In the genomic region with DNA sequence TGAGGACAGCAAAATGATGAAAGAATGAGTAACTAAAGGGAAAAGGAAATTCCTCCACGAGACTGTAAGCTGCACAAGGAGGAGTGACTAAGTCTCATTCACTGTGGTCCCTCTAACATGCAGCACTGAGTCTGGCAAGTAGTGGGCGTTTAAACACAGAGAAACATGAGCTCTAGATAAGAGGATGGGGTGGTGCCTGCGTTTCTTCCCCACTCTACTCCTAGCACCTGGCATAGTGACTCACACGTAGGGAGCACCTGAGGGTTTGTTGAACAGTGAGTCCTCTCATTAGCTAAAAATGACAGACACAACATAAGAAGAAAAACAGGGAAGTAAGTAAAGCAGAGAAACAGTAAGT, we compare ENCODE assay signal across 8 cellular contexts.
A peak's percentile ranks its signal among the peaks of the same experiment; 100 is the strongest.
DNase-seq lines count a peak whose midpoint lies in the region; ATAC-seq and TF ChIP-seq lines count a peak whose summit lies in the region.

No MANE protein-coding gene starts in this region.

- peaks cover 7% of the 10 kb centered on the region for H3K4me1 Mint-ChIP-seq in activated CD4-positive, alpha-beta T cell treated with anti-CD3 and anti-CD28 coated beads for 36 hours
- H3K4me1 Mint-ChIP-seq in stimulated activated naive CD8-positive, alpha-beta T cell treated with anti-CD3 and anti-CD28 coated beads, Interleukin-15, amount 100 ng/mL, for 72 hours = no peaks in the 10 kb centered on the region

- peaks cover 25% of the 10 kb centered on the region for H3K4me1 ChIP-seq in PC-9 (replicated peaks; ENCODE audit: insufficient read depth)

- H4K20me1 ChIP-seq in PC-9 (ENCODE audit: insufficient read depth) = no peaks in the 10 kb centered on the region

- no peak overlapping the region for H3K4me3 Mint-ChIP-seq in activated CD4-positive, alpha-beta T cell treated with anti-CD3 and anti-CD28 coated beads for 36 hours
- no peak overlapping the region for H3K4me3 Mint-ChIP-seq in stimulated activated naive CD8-positive, alpha-beta T cell treated with anti-CD3 and anti-CD28 coated beads, Interleukin-15, amount 100 ng/mL, for 72 hours

- H3K4me3 ChIP-seq in PC-9 (no peak overlapping the region), fibroblast of the aortic adventitia (ENCODE audit: low read depth, low read length) (no peak overlapping the region)

- no peaks in the 10 kb centered on the region for H3K9me3 ChIP-seq in PC-9 (ENCODE audit: insufficient read depth, low read depth)

- no peaks in the 10 kb centered on the region for H3K9me3 Mint-ChIP-seq in activated CD4-positive, alpha-beta T cell treated with anti-CD3 and anti-CD28 coated beads for 36 hours (ENCODE audit: low read depth)
- no peaks in the 10 kb centered on the region for H3K9me3 Mint-ChIP-seq in stimulated activated naive CD8-positive, alpha-beta T cell treated with anti-CD3 and anti-CD28 coated beads, Interleukin-15, amount 100 ng/mL, for 72 hours

- ATAC-seq in activated CD4-positive, alpha-beta T cell treated with anti-CD3 and anti-CD28 coated beads for 36 hours = peak; percentile 92
- ATAC-seq in stimulated activated naive CD8-positive, alpha-beta T cell treated with anti-CD3 and anti-CD28 coated beads, Interleukin-15, amount 100 ng/mL, for 72 hours = peak; percentile 67
- ATAC-seq in GM18505 (IDR thresholded peaks at IDR 0.05; ENCODE audit: unreplicated experiment) (no peak), HG03045 (IDR thresholded peaks at IDR 0.05; ENCODE audit: unreplicated experiment) (no peak)

- no peak for TF ChIP-seq POLR2A in GM18505 (IDR thresholded peaks at IDR 0.05; ENCODE audit: borderline replicate concordance, extremely low read depth, insufficient read depth, insufficient read length)

- H3F3A ChIP-seq in PC-9 (ENCODE audit: insufficient read depth, low read depth) = peaks cover 20% of the 10 kb centered on the region

- no peaks in the 10 kb centered on the region for H3K36me3 Mint-ChIP-seq in activated CD4-positive, alpha-beta T cell treated with anti-CD3 and anti-CD28 coated beads for 36 hours (ENCODE audit: low read depth)

- intact Hi-C loops in activated CD4-positive, alpha-beta T cell treated with anti-CD3 and anti-CD28 coated beads for 36 hours (cut with DNase I, micrococcal nuclease) = no loop called here
- intact Hi-C loops in PC-9 (cut with micrococcal nuclease; ENCODE audit: unreplicated experiment) = loop anchor here (1.0 to 5.0 kb wide), 5 partner anchors 46 to 371 kb away; a partner anchor contains a TSS

- peak overlapping the region; percentile 4 for H3K27ac Mint-ChIP-seq in activated CD4-positive, alpha-beta T cell treated with anti-CD3 and anti-CD28 coated beads for 36 hours
- H3K27ac Mint-ChIP-seq in stimulated activated naive CD8-positive, alpha-beta T cell treated with anti-CD3 and anti-CD28 coated beads, Interleukin-15, amount 100 ng/mL, for 72 hours = peak overlapping the region in 1 of 2 donors; percentile 50

- CTCF ChIA-PET in activated CD4-positive, alpha-beta T cell treated with anti-CD3 and anti-CD28 coated beads for 36 hours (lab: Charles Lee) = no interaction called here
- CTCF ChIA-PET in PC-9 (lab: Charles Lee) = interaction anchor here (0.6 to 1.1 kb wide), 4 partner anchors 48 to 370 kb away, joined by 3 to 5 read pairs (median 3); no protein-coding TSS in a partner anchor

- BruUV-seq in PC-9 (replicated peaks; lab: Mats Ljungman, UMichigan) = no TSS peak

- no peaks in the 10 kb centered on the region for H3K27me3 ChIP-seq in PC-9 (ENCODE audit: insufficient read depth, low read depth)

- H3K9me2 ChIP-seq in PC-9 (ENCODE audit: insufficient read depth) = no peaks in the 10 kb centered on the region

- 0 out of 2 replicates have a peak, but pooled peaks cover 5% of the 10 kb centered on the region for H3K79me2 ChIP-seq in PC-9 (ENCODE audit: low read depth)

- no peak overlapping the region for H2AFZ ChIP-seq in PC-9

- TF ChIP-seq CTCF in PC-9 (conservative IDR thresholded peaks at IDR 0.05) = peak; percentile 49; the same call in 1 of the 2 replicates
- peak; percentile 62 for TF ChIP-seq CTCF in fibroblast of the aortic adventitia (IDR thresholded peaks at IDR 0.05; ENCODE audit: insufficient read depth, low read length)

- H3K27me3 Mint-ChIP-seq in activated CD4-positive, alpha-beta T cell treated with anti-CD3 and anti-CD28 coated beads for 36 hours = no peaks in the 10 kb centered on the region
- peaks cover 6% of the 10 kb centered on the region for H3K27me3 Mint-ChIP-seq in stimulated activated naive CD8-positive, alpha-beta T cell treated with anti-CD3 and anti-CD28 coated beads, Interleukin-15, amount 100 ng/mL, for 72 hours

- H3K27ac ChIP-seq in PC-9 = peak overlapping the region; percentile 98

- no peaks in the 10 kb centered on the region; the same call in 1 of the 2 replicates for H3K36me3 ChIP-seq in PC-9 (ENCODE audit: low read depth)

- DNase-seq in activated CD4-positive, alpha-beta T cell treated with anti-CD3 and anti-CD28 coated beads for 36 hours = peak; percentile 43
- no peak for DNase-seq in activated CD4-positive, alpha-beta T cell treated with anti-CD3 and anti-CD28 coated beads for 4 hours
- DNase-seq in PC-9 (peak; percentile 78 to 93), fibroblast of the aortic adventitia (ENCODE audit: low read depth) (peak; percentile 99)
- DNase-seq in stimulated activated naive CD8-positive, alpha-beta T cell treated with anti-CD3 and anti-CD28 coated beads, Interleukin-15, amount 100 ng/mL, for 72 hours = no peak
- no peak for DNase-seq in activated effector memory CD4-positive, alpha-beta T cell treated with anti-CD3 and anti-CD28 coated beads, Interleukin-2, amount 50 U/mL, for 16 hours

- peak overlapping the region; percentile 53 for H3K4me2 ChIP-seq in PC-9

- POLR2A ChIA-PET in activated CD4-positive, alpha-beta T cell treated with anti-CD3 and anti-CD28 coated beads for 36 hours (lab: Charles Lee) = no interaction called here
- POLR2A ChIA-PET in PC-9 (lab: Charles Lee; ENCODE audit: unreplicated experiment) = interaction anchor here (0.7 kb wide), 5 partner anchors 12 to 201 kb away, joined by 3 to 10 read pairs (median 3); a partner anchor contains a TSS

Comparison
In these comparisons a context has a peak if more than half of its experiments do, and no peak if none do; other contexts are left out.
1. DNase-seq: peak in activated CD4-positive, alpha-beta T cell treated with anti-CD3 and anti-CD28 coated beads for 36 hours (single experiment), PC-9 (2 of 2) and fibroblast of the aortic adventitia (single experiment); none in activated CD4-positive, alpha-beta T cell treated with anti-CD3 and anti-CD28 coated beads for 4 hours (0 of 2), stimulated activated naive CD8-positive, alpha-beta T cell treated with anti-CD3 and anti-CD28 coated beads, Interleukin-15, amount 100 ng/mL, for 72 hours (0 of 2) and activated effector memory CD4-positive, alpha-beta T cell treated with anti-CD3 and anti-CD28 coated beads, Interleukin-2, amount 50 U/mL, for 16 hours (single experiment).
2. ATAC-seq: peak in activated CD4-positive, alpha-beta T cell treated with anti-CD3 and anti-CD28 coated beads for 36 hours (single experiment) and stimulated activated naive CD8-positive, alpha-beta T cell treated with anti-CD3 and anti-CD28 coated beads, Interleukin-15, amount 100 ng/mL, for 72 hours (single experiment); none in GM18505 (single experiment) and HG03045 (single experiment).